ENCODE assay signal across 14 cellular contexts in genomic region chr9:107874137-107874536, GRCh38.
DNase-seq lines count a peak whose midpoint lies in the region; ATAC-seq lines count a peak whose summit lies in the region.
"Had no signal": no experiment of that assay in that cellular context is flagged by ENCODE, and none has a peak within 500 bp of the region (broad histone marks: within the 10 kb centered on the region; RNA-seq: fewer than 3 reads in every experiment).

No MANE protein-coding gene starts in this region.

- H3K36me3 ChIP-seq in BLaER1 treated with 17β-estradiol and CSF1 and Interleukin-3, amounts not matched to agents 10 nM and 100 nM = no peaks in the 10 kb centered on the region
- H3K36me3 ChIP-seq: SJCRH30, transverse colon, WERI-Rb-1 had no signal

- H3K4me3 ChIP-seq in BLaER1 treated with 17β-estradiol and CSF1 and Interleukin-3, amounts not matched to agents 10 nM and 100 nM = no peak overlapping the region
- H3K4me3 ChIP-seq: SJCRH30, smooth muscle cell, transverse colon had no signal

- H4K20me1 ChIP-seq in BLaER1 treated with 17β-estradiol and CSF1 and Interleukin-3, amounts not matched to agents 10 nM and 100 nM = no peaks in the 10 kb centered on the region

- intact Hi-C loops in posterior vena cava (cut with DNase I) = no loop called here

- peak; percentile 37 for ATAC-seq in GM19395 (IDR thresholded peaks at IDR 0.05; ENCODE audit: unreplicated experiment)
- ATAC-seq in HG02870 (IDR thresholded peaks at IDR 0.05; ENCODE audit: unreplicated experiment) = peak; percentile 50
- peak; percentile 52 for ATAC-seq in HG03520 (IDR thresholded peaks at IDR 0.05; ENCODE audit: unreplicated experiment)
- ATAC-seq in GM18873 (IDR thresholded peaks at IDR 0.05; ENCODE audit: low FRiP score, unreplicated experiment) = no peak

- H3K9ac ChIP-seq in BLaER1 treated with 17β-estradiol and CSF1 and Interleukin-3, amounts not matched to agents 10 nM and 100 nM = peak overlapping the region in 6 of 11 experiments; percentile 2 to 62 (median 32); a peak in 7 of 22 replicates

- H3K27ac ChIP-seq in BLaER1 treated with 17β-estradiol and CSF1 and Interleukin-3, amounts not matched to agents 10 nM and 100 nM = peak overlapping the region in 7 of 11 experiments; percentile 54 to 74 (median 67); a peak in 14 of 22 replicates
- H3K27ac ChIP-seq: SJCRH30, transverse colon, WERI-Rb-1 had no signal

- peak overlapping the region; percentile 53 to 88 (median 66) for H3K4me2 ChIP-seq in BLaER1 treated with 17β-estradiol and CSF1 and Interleukin-3, amounts not matched to agents 10 nM and 100 nM
- H3K4me2 ChIP-seq: smooth muscle cell had no signal

- no peaks in the 10 kb centered on the region for H3K27me3 ChIP-seq in BLaER1 treated with 17β-estradiol and CSF1 and Interleukin-3, amounts not matched to agents 10 nM and 100 nM
- H3K27me3 ChIP-seq: SJCRH30, transverse colon had no signal

- H3K4me1 ChIP-seq in BLaER1 treated with 17β-estradiol and CSF1 and Interleukin-3, amounts not matched to agents 10 nM and 100 nM = peaks cover 40 to 85% (median 64%) of the 10 kb centered on the region in 10 experiments
- H3K4me1 ChIP-seq: SJCRH30 had no signal

- no peak for DNase-seq in posterior vena cava (ENCODE audit: low spot score)
- DNase-seq in NCI-H2196 treated with DMSO at 0.1 percent for 48 hours (lab: John Stamatoyannopoulos, UW; ENCODE audit: unreplicated experiment) = no peak
- DNase-seq in NCI-H82 (lab: John Stamatoyannopoulos, UW) = no peak
- DNase-seq: H9, NCI-H748 treated with DMSO at 0.1 percent for 48 hours, SJCRH30, transverse colon, WERI-Rb-1 had no signal

- no peaks in the 10 kb centered on the region for H3K9me3 ChIP-seq in BLaER1 treated with 17β-estradiol and CSF1 and Interleukin-3, amounts not matched to agents 10 nM and 100 nM (replicated peaks in 1 of 11)
- H3K9me3 ChIP-seq: SJCRH30, transverse colon had no signal
